ENCODE assay signal across 8 cellular contexts in the genomic region with DNA sequence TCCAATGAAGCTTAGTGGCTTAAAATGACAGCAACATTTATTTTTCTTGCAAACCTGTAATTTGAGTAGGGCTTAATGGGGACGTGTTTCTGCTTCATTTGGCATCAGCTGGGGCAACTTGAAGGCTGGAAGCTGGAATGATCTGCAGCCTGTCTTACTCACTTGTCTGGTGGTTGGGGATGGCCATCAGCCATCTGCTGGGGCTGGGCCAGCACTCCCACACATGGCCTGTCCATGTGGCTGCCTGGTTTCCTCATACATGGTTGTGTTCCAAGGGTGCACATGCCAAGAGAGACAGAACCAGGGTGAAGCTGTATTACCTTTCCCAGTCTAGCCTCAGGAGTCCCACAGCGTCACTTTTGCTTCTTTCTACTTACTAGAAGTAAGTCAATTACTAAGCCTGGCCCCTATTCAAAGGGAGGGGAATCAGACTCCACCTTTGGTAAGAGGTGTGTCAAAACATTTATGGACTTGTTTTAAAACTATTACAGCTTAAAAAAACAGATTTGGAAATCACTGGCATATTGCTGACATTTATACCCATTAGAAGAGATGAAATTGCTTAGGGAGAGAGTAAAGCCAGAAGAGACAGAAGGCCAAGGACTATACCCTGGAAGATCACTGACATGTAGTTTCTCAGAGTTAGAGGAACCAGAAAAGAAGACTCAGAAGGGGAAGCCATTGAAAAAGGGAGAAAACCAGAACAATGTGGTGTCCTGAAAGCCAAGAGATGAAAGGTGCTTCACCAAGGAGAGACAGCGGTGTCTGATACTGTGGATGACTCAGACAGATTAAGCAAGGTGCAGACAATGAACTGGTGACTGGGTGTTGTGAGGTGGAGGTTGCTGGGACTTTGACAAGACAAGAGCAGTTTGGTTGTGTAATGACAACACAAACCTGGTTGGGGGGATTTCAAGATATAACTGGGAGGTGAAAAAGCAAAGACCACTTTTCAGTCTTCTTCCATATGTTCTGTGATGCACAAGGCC.
DNase-seq lines count a peak whose midpoint lies in the region; TF ChIP-seq lines count a peak whose summit lies in the region.
"Had no signal": no experiment of that assay in that cellular context is flagged by ENCODE, and none has a peak within 500 bp of the region (broad histone marks: within the 10 kb centered on the region; RNA-seq: fewer than 3 reads in every experiment).

No MANE protein-coding gene starts in this region.

- H3K9ac ChIP-seq in adipocyte (ENCODE audit: low read length), result peak overlapping the region; percentile 58

- intact Hi-C loops in thyroid gland (cut with DNase I) (no loop called here), CD14-positive monocyte (cut with micrococcal nuclease) (no loop called here)

- H3K9me3 Mint-ChIP-seq in CD14-positive monocyte, result peaks cover 0 to 9% (median 2%) of the 10 kb centered on the region in 7 donors

- no peaks in the 10 kb centered on the region for H3K36me3 Mint-ChIP-seq in CD14-positive monocyte

- H3K4me3 ChIP-seq in adipocyte (ENCODE audit: low read length) (peak overlapping the region; percentile 53), thyroid gland (replicated peaks in 1 of 3) (no peak overlapping the region)

- peaks cover 20% of the 10 kb centered on the region for H3K4me1 ChIP-seq in adipocyte (ENCODE audit: control insufficient read depth, insufficient read depth, low read length)
- peaks cover 32 to 40% of the 10 kb centered on the region in 2 donors for H3K4me1 ChIP-seq in thyroid gland

- peak in 1 of 2 donors; percentile 50 for TF ChIP-seq POLR2A in thyroid gland (IDR thresholded peaks at IDR 0.05)

- no peaks in the 10 kb centered on the region for H3K27me3 ChIP-seq in adipocyte (replicated peaks; ENCODE audit: control insufficient read depth, insufficient read depth, low read length)
- H3K27me3 ChIP-seq in thyroid gland, result no peaks in the 10 kb centered on the region

- H3K36me3 ChIP-seq in adipocyte (ENCODE audit: control insufficient read depth, insufficient read depth, low read length, severe bottlenecking), result no peaks in the 10 kb centered on the region
- no peaks in the 10 kb centered on the region for H3K36me3 ChIP-seq in thyroid gland

- no peaks in the 10 kb centered on the region for H3K27me3 Mint-ChIP-seq in CD14-positive monocyte (ENCODE audit: low read depth in 3 of 3)

- peak overlapping the region; percentile 93 to 97 (median 94) for H3K27ac ChIP-seq in thyroid gland

- H3K27ac Mint-ChIP-seq in CD14-positive monocyte, result no peak overlapping the region

- TF ChIP-seq CTCF in thyroid gland (IDR thresholded peaks at IDR 0.05) (no peak), CD14-positive monocyte (IDR thresholded peaks at IDR 0.05) (no peak)

- H3K4me3 Mint-ChIP-seq in CD14-positive monocyte, result no peak overlapping the region

- H3K9me3 ChIP-seq in adipocyte (ENCODE audit: control insufficient read depth, low read length) (peaks cover 6% of the 10 kb centered on the region), thyroid gland (no peaks in the 10 kb centered on the region)

- no peaks in the 10 kb centered on the region for H3K4me1 Mint-ChIP-seq in CD14-positive monocyte

- DNase-seq in HS-5 (ENCODE audit: low read depth) (peak; percentile 41), adipocyte (ENCODE audit: low read depth) (peak; percentile 89), hepatic stellate cell (ENCODE audit: low spot score) (peak; percentile 22), thyroid gland (peak; percentile 94 to 95), NCI-H146 (lab: John Stamatoyannopoulos, UW) (no peak), CD14-positive monocyte (ENCODE audit: low spot score) (no peak)
- DNase-seq in NK-92 treated with Interleukin-12 subunit alpha and Interleukin-12 subunit beta, amount 100 ng/mL, for 24 hours (lab: John Stamatoyannopoulos, UW), result no peak
- DNase-seq: SHP77 had no signal

- 42 to 44% methylated on average over 3 of the region's 3 CpGs for WGBS in thyroid gland, 2 donors

Comparison
In these comparisons a context has a peak if more than half of its experiments do, and no peak if none do; other contexts are left out.
1. DNase-seq: peak in HS-5 (single experiment), adipocyte (single experiment), hepatic stellate cell (single experiment) and thyroid gland (2 of 2); none in NCI-H146 (single experiment), NK-92 treated with Interleukin-12 subunit alpha and Interleukin-12 subunit beta, amount 100 ng/mL, for 24 hours (single experiment) and CD14-positive monocyte (single experiment).